8 cellular contexts compared by ENCODE assay signal in genomic region chr14:102949062-102949800, GRCh38. TPM values are rescaled to one million over a fixed set of nuclear protein-coding genes. Genes with fewer than 3 reads are reported as not detected.
A peak's percentile ranks its signal among the peaks of the same experiment; 100 is the strongest.
DNase-seq lines count a peak whose midpoint lies in the region; ATAC-seq and TF ChIP-seq lines count a peak whose summit lies in the region.

No MANE protein-coding gene starts in this region.

- H3K4me3 Mint-ChIP-seq in activated CD4-positive, alpha-beta T cell treated with anti-CD3 and anti-CD28 coated beads, Interleukin-2, amount 10 ng/mL, durations not matched to agents 7 days and 5 days = no peak overlapping the region

- H3K4me1 Mint-ChIP-seq in activated CD4-positive, alpha-beta T cell treated with anti-CD3 and anti-CD28 coated beads, Interleukin-2, amount 10 ng/mL, durations not matched to agents 7 days and 5 days = peaks cover 30% of the 10 kb centered on the region

- peaks cover 45 to 74% of the 10 kb centered on the region in 2 donors for H3K36me3 ChIP-seq in lung (ENCODE audit: control insufficient read depth in 2 of 2, insufficient read depth in 2 of 2, low read length in 2 of 2)

- no peak overlapping the region for H3K27ac ChIP-seq in lung (ENCODE audit: low read depth in 1 of 2, low read length in 1 of 2)

- no peak for TF ChIP-seq CTCF in lung (IDR thresholded peaks at IDR 0.05; ENCODE audit: control extremely low read depth, extremely low read depth)

- no peaks in the 10 kb centered on the region for H3K27me3 Mint-ChIP-seq in activated CD4-positive, alpha-beta T cell treated with anti-CD3 and anti-CD28 coated beads, Interleukin-2, amount 10 ng/mL, durations not matched to agents 7 days and 5 days

- peaks cover 3% of the 10 kb centered on the region for H3K36me3 Mint-ChIP-seq in activated CD4-positive, alpha-beta T cell treated with anti-CD3 and anti-CD28 coated beads, Interleukin-2, amount 10 ng/mL, durations not matched to agents 7 days and 5 days (ENCODE audit: low read depth)

- H3K27me3 ChIP-seq in lung (ENCODE audit: control insufficient read depth, insufficient read depth) = no peaks in the 10 kb centered on the region

- CTCF ChIA-PET in activated CD4-positive, alpha-beta T cell treated with anti-CD3 and anti-CD28 coated beads, Interleukin-2, amount 10 ng/mL, durations not matched to agents 7 days and 5 days (lab: Charles Lee) = interaction anchor here (0.9 to 1.1 kb wide), 2 partner anchors 9 to 268 kb away, joined by 3 read pairs; no protein-coding TSS in a partner anchor

- no peak overlapping the region for H3K4me3 ChIP-seq in lung

- H3K9me3 Mint-ChIP-seq in activated CD4-positive, alpha-beta T cell treated with anti-CD3 and anti-CD28 coated beads, Interleukin-2, amount 10 ng/mL, durations not matched to agents 7 days and 5 days = no peaks in the 10 kb centered on the region

- peak; percentile 49 for ATAC-seq in HG03095 (IDR thresholded peaks at IDR 0.05; ENCODE audit: unreplicated experiment)
- ATAC-seq in lung (ENCODE audit: insufficient read depth, low FRiP score) = peak; percentile 16

- no peaks in the 10 kb centered on the region for H3K9me3 ChIP-seq in lung (ENCODE audit: control insufficient read depth in 2 of 2, insufficient read depth in 1 of 2, low read length in 1 of 2)

- POLR2A ChIA-PET in activated CD4-positive, alpha-beta T cell treated with anti-CD3 and anti-CD28 coated beads, Interleukin-2, amount 10 ng/mL, durations not matched to agents 7 days and 5 days (lab: Charles Lee) = no interaction called here

- peak; percentile 35 for DNase-seq in GM03348 (ENCODE audit: low spot score)
- DNase-seq in activated CD4-positive, alpha-beta T cell treated with anti-CD3 and anti-CD28 coated beads, Interleukin-2, amount 10 ng/mL, durations not matched to agents 7 days and 5 days = peak; percentile 58
- DNase-seq in lung (ENCODE audit: low spot score) = no peak
- DNase-seq in NCI-H1092 (lab: John Stamatoyannopoulos, UW) = no peak
- no peak for DNase-seq in GOT3 (lab: John Stamatoyannopoulos, UW)
- no peak for DNase-seq in NCI-H1694 treated with DMSO at 0.1 percent for 48 hours (lab: John Stamatoyannopoulos, UW)
- DNase-seq in ecto neural progenitor cell (ENCODE audit: low spot score) = no peak

- no peaks in the 10 kb centered on the region for H3K4me1 ChIP-seq in lung (ENCODE audit: control insufficient read depth in 2 of 2, insufficient read depth in 2 of 2, low read length in 2 of 2)

- H3K27ac Mint-ChIP-seq in activated CD4-positive, alpha-beta T cell treated with anti-CD3 and anti-CD28 coated beads, Interleukin-2, amount 10 ng/mL, durations not matched to agents 7 days and 5 days = peak overlapping the region; percentile 85

- 54 to 75% methylated on average over 28 of the region's 28 CpGs for WGBS in lung, 2 donors

RNA-seq across cellular contexts. Expression of gene AMN, which starts 26.8 kb away (rescaled TPM):
- under 1 TPM; 0.15 to 0.30 TPM for total RNA-seq in activated CD4-positive, alpha-beta T cell treated with anti-CD3 and anti-CD28 coated beads, Interleukin-2, amount 10 ng/mL, durations not matched to agents 7 days and 5 days
- total RNA-seq in lung = 10 to 100 TPM in 1 of 2 donors, under 1 TPM in 1; 0.94 to 24.7 TPM
- 10 to 100 TPM; 10.2 to 15.0 TPM for polyA plus RNA-seq in lung

Comparison
In these comparisons a context has a peak if more than half of its experiments do, and no peak if none do; other contexts are left out.
1. DNase-seq: peak in GM03348 (single experiment) and activated CD4-positive, alpha-beta T cell treated with anti-CD3 and anti-CD28 coated beads, Interleukin-2, amount 10 ng/mL, durations not matched to agents 7 days and 5 days (single experiment); none in lung (single experiment), NCI-H1092 (single experiment), GOT3 (single experiment), NCI-H1694 treated with DMSO at 0.1 percent for 48 hours (single experiment) and ecto neural progenitor cell (single experiment).